In genomic region chr4:10386044-10386443, GRCh38 we compare ENCODE assay signal across 31 cellular contexts.
"Had no signal": no experiment of that assay in that cellular context is flagged by ENCODE, and none has a peak within 500 bp of the region (broad histone marks: within the 10 kb centered on the region; RNA-seq: fewer than 3 reads in every experiment).

No MANE protein-coding gene starts in this region.

- H3K27me3 Mint-ChIP-seq: activated CD4-positive, alpha-beta T cell treated with anti-CD3 and anti-CD28 coated beads, Interleukin-2, amount 10 ng/mL, durations not matched to agents 7 days and 5 days; activated T-cell treated with anti-CD3 and anti-CD28 coated beads, Interleukin-2, amount 50 U/mL, for 24 hours had no signal

- H3K36me3 ChIP-seq: ascending aorta, breast epithelium, esophagus muscularis mucosa, gastrocnemius medialis, heart right ventricle had no signal

- H3K27ac Mint-ChIP-seq: activated CD4-positive, alpha-beta memory T cell treated with anti-CD3 and anti-CD28 coated beads, Interleukin-2, amount 10 ng/mL, durations not matched to agents 7 days and 5 days; activated CD4-positive, alpha-beta T cell treated with anti-CD3 and anti-CD28 coated beads, Interleukin-2, amount 10 ng/mL, durations not matched to agents 7 days and 5 days; activated naive CD4-positive, alpha-beta T cell treated with anti-CD3 and anti-CD28 coated beads, Interleukin-2, amount 10 ng/mL, durations not matched to agents 7 days and 5 days; activated naive CD4-positive, alpha-beta T cell treated with anti-CD3 and anti-CD28 coated beads, Interleukin-2, amount 50 U/mL, for 72 hours; activated naive CD8-positive, alpha-beta T cell treated with anti-CD3 and anti-CD28 coated beads, Interleukin-2, amount 10 ng/mL, durations not matched to agents 7 days and 5 days; activated T-cell treated with anti-CD3 and anti-CD28 coated beads, Interleukin-2, amount 50 U/mL, for 24 hours; activated T-cell treated with anti-CD3 and anti-CD28 coated beads, Interleukin-2, amount 50 U/mL, for 72 hours; brain; effector memory CD8-positive, alpha-beta T cell; WTC11 had no signal

- H3K36me3 Mint-ChIP-seq: activated naive CD4-positive, alpha-beta T cell treated with anti-CD3 and anti-CD28 coated beads, Interleukin-2, amount 10 ng/mL, durations not matched to agents 7 days and 5 days; activated naive CD4-positive, alpha-beta T cell treated with anti-CD3 and anti-CD28 coated beads, Interleukin-2, amount 50 U/mL, for 72 hours; activated naive CD8-positive, alpha-beta T cell treated with anti-CD3 and anti-CD28 coated beads, Interleukin-2, amount 10 ng/mL, durations not matched to agents 7 days and 5 days; brain had no signal

- ATAC-seq: activated naive CD4-positive, alpha-beta T cell treated with anti-CD3 and anti-CD28 coated beads, Interleukin-2, amount 50 U/mL, for 72 hours; activated T-cell treated with anti-CD3 and anti-CD28 coated beads, Interleukin-2, amount 50 U/mL, for 72 hours; effector memory CD8-positive, alpha-beta T cell; foreskin keratinocyte; gastrocnemius medialis; heart right ventricle; WTC11 had no signal

- H3K27me3 ChIP-seq: ascending aorta, breast epithelium, esophagus muscularis mucosa, foreskin keratinocyte, gastrocnemius medialis, heart right ventricle had no signal

- DNase-seq: activated CD4-positive, alpha-beta memory T cell treated with anti-CD3 and anti-CD28 coated beads, Interleukin-2, amount 10 ng/mL, durations not matched to agents 7 days and 5 days; activated CD4-positive, alpha-beta T cell treated with anti-CD3 and anti-CD28 coated beads for 1 hour; activated CD4-positive, alpha-beta T cell treated with anti-CD3 and anti-CD28 coated beads for 4 hours; activated CD4-positive, alpha-beta T cell treated with anti-CD3 and anti-CD28 coated beads, Interleukin-2, amount 10 ng/mL, durations not matched to agents 7 days and 5 days; activated CD4-positive, alpha-beta T cell treated with anti-CD3 and anti-CD28 coated beads, Interleukin-2, amount 50 U/mL, for 4 hours; activated CD8-positive, alpha-beta memory T cell treated with anti-CD3 and anti-CD28 coated beads, Interleukin-2, amount 50 U/mL, for 48 hours; activated gamma-delta T cell; activated naive CD4-positive, alpha-beta T cell; activated naive CD4-positive, alpha-beta T cell treated with anti-CD3 and anti-CD28 coated beads, Interleukin-2, amount 10 ng/mL, durations not matched to agents 7 days and 5 days; activated naive CD8-positive, alpha-beta T cell treated with anti-CD3 and anti-CD28 coated beads, Interleukin-2, amount 10 ng/mL, durations not matched to agents 7 days and 5 days; activated T-cell treated with anti-CD3 and anti-CD28 coated beads for 4 hours; activated T-cell treated with anti-CD3 and anti-CD28 coated beads, Interleukin-2, amount 50 U/mL, for 24 hours; activated T-cell treated with anti-CD3 and anti-CD28 coated beads, Interleukin-2, amount 50 U/mL, for 72 hours; caudate nucleus; cortex of kidney; dermis blood vessel endothelial cell; effector CD4-positive, alpha-beta T cell; effector memory CD8-positive, alpha-beta T cell; foreskin keratinocyte; gastrocnemius medialis; heart right ventricle; T-helper 1 cell; T-helper 2 cell had no signal

- H3K4me1 Mint-ChIP-seq: activated CD4-positive, alpha-beta memory T cell treated with anti-CD3 and anti-CD28 coated beads, Interleukin-2, amount 10 ng/mL, durations not matched to agents 7 days and 5 days; activated CD4-positive, alpha-beta T cell treated with anti-CD3 and anti-CD28 coated beads, Interleukin-2, amount 10 ng/mL, durations not matched to agents 7 days and 5 days; activated naive CD4-positive, alpha-beta T cell treated with anti-CD3 and anti-CD28 coated beads, Interleukin-2, amount 10 ng/mL, durations not matched to agents 7 days and 5 days; brain had no signal

- H3K4me3 Mint-ChIP-seq: activated CD4-positive, alpha-beta memory T cell treated with anti-CD3 and anti-CD28 coated beads, Interleukin-2, amount 10 ng/mL, durations not matched to agents 7 days and 5 days; activated CD4-positive, alpha-beta T cell treated with anti-CD3 and anti-CD28 coated beads, Interleukin-2, amount 10 ng/mL, durations not matched to agents 7 days and 5 days; activated naive CD4-positive, alpha-beta T cell treated with anti-CD3 and anti-CD28 coated beads, Interleukin-2, amount 10 ng/mL, durations not matched to agents 7 days and 5 days; activated naive CD8-positive, alpha-beta T cell treated with anti-CD3 and anti-CD28 coated beads, Interleukin-2, amount 10 ng/mL, durations not matched to agents 7 days and 5 days; activated T-cell treated with anti-CD3 and anti-CD28 coated beads, Interleukin-2, amount 50 U/mL, for 24 hours; activated T-cell treated with anti-CD3 and anti-CD28 coated beads, Interleukin-2, amount 50 U/mL, for 72 hours; brain; effector memory CD8-positive, alpha-beta T cell; WTC11 had no signal

- H3K4me3 ChIP-seq: ascending aorta, breast epithelium, esophagus muscularis mucosa, gastrocnemius medialis, heart right ventricle had no signal

- H3K9me3 Mint-ChIP-seq: activated CD4-positive, alpha-beta memory T cell treated with anti-CD3 and anti-CD28 coated beads, Interleukin-2, amount 10 ng/mL, durations not matched to agents 7 days and 5 days; activated CD4-positive, alpha-beta T cell treated with anti-CD3 and anti-CD28 coated beads, Interleukin-2, amount 10 ng/mL, durations not matched to agents 7 days and 5 days; activated naive CD4-positive, alpha-beta T cell treated with anti-CD3 and anti-CD28 coated beads, Interleukin-2, amount 10 ng/mL, durations not matched to agents 7 days and 5 days; activated T-cell treated with anti-CD3 and anti-CD28 coated beads, Interleukin-2, amount 50 U/mL, for 72 hours; effector memory CD8-positive, alpha-beta T cell had no signal

- FAIRE-seq: colon, TTC549 had no signal
